Comparison of ENCODE assay signal across 1 cellular context in genomic region chr16:16189842-16190241, GRCh38.
TF ChIP-seq lines count a peak whose summit lies in the region.

No MANE protein-coding gene starts in this region.

TF ChIP-seq in K562, 482 proteins besides CTCF, POLR2A, EP300 and RAD21:
- no peak for TF ChIP-seq ZNF518B (CRISPR knock-in tag; IDR thresholded peaks at IDR 0.05)
- TF ChIP-seq ATF3 (IDR thresholded peaks at IDR 0.05), result peak; percentile 94
- TF ChIP-seq ATF3 (CRISPR knock-in tag; conservative IDR thresholded peaks at IDR 0.05), result no peak
- TF ChIP-seq MXI1 (IDR thresholded peaks at IDR 0.05; ENCODE audit: low read depth, low read length), result no peak
- TF ChIP-seq TFAM (CRISPR knock-in tag; conservative IDR thresholded peaks at IDR 0.05), result no peak
- TF ChIP-seq ZNF354B (CRISPR knock-in tag; IDR thresholded peaks at IDR 0.05), result no peak
- TF ChIP-seq SMC3 (conservative IDR thresholded peaks at IDR 0.05; ENCODE audit: insufficient read depth, low read depth, low read length), result no peak
- TF ChIP-seq DPF2 (IDR thresholded peaks at IDR 0.05), result 0 out of 2 replicates have a peak, but pooled peaks have one; percentile 28
- peak; percentile 93 for TF ChIP-seq ATF7 (IDR thresholded peaks at IDR 0.05)
- TF ChIP-seq NUFIP1 (IDR thresholded peaks at IDR 0.05; ENCODE audit: partially characterized antibody), result no peak
- TF ChIP-seq CBX1 (IDR thresholded peaks at IDR 0.05; ENCODE audit: low read depth), result no peak
- TF ChIP-seq KLF16 (IDR thresholded peaks at IDR 0.05), result 0 out of 2 replicates have a peak, but pooled peaks have one; percentile 16
- no peak for TF ChIP-seq PBX2 (CRISPR knock-in tag; IDR thresholded peaks at IDR 0.05; ENCODE audit: low read depth)
- peak; percentile 90 for TF ChIP-seq PBX2 (tag; conservative IDR thresholded peaks at IDR 0.05; ENCODE audit: low read depth)
- TF ChIP-seq ARID1B (IDR thresholded peaks at IDR 0.05), result peak; percentile 84
- TF ChIP-seq TFAP4 (CRISPR knock-in tag; IDR thresholded peaks at IDR 0.05; ENCODE audit: borderline replicate concordance), result no peak
- TF ChIP-seq CBFA2T3 (IDR thresholded peaks at IDR 0.05), result peak; percentile 82
- peak; percentile 56; the same call in 1 of the 2 replicates for TF ChIP-seq JUND (IDR thresholded peaks at IDR 0.05; ENCODE audit: borderline replicate concordance, low read depth, low read length)
- TF ChIP-seq JUND (tag; IDR thresholded peaks at IDR 0.05; ENCODE audit: borderline replicate concordance, low read depth, low read length), result no peak
- TF ChIP-seq NBN (IDR thresholded peaks at IDR 0.05; ENCODE audit: low read depth), result no peak
- TF ChIP-seq CREM (IDR thresholded peaks at IDR 0.05; ENCODE audit: low read depth), result peak; percentile 70
- TF ChIP-seq MEIS2 (IDR thresholded peaks at IDR 0.05; ENCODE audit: partially characterized antibody), result peak; percentile 91
- TF ChIP-seq ZNF280B (CRISPR knock-in tag; IDR thresholded peaks at IDR 0.05), result no peak
- TF ChIP-seq CBFA2T2 (conservative IDR thresholded peaks at IDR 0.05), result peak; percentile 65
- TF ChIP-seq SUPT5H (IDR thresholded peaks at IDR 0.05), result no peak
- TF ChIP-seq ZBTB7A (IDR thresholded peaks at IDR 0.05; ENCODE audit: borderline replicate concordance, control insufficient read depth, low read depth, low read length), result peak; percentile 48; the same call in 1 of the 2 replicates
- peak; percentile 37; the same call in 1 of the 2 replicates for TF ChIP-seq PML (IDR thresholded peaks at IDR 0.05; ENCODE audit: low read length)
- 0 out of 2 replicates have a peak, but pooled peaks have one; percentile 13 for TF ChIP-seq SMARCA4 (IDR thresholded peaks at IDR 0.05)
- TF ChIP-seq TCF3 (CRISPR knock-in tag; IDR thresholded peaks at IDR 0.05), result peak; percentile 82
- peak; percentile 88 for TF ChIP-seq PKNOX1 (IDR thresholded peaks at IDR 0.05)
- TF ChIP-seq MAFK (IDR thresholded peaks at IDR 0.05; ENCODE audit: low read length), result no peak
- TF ChIP-seq VEZF1 (CRISPR knock-in tag; IDR thresholded peaks at IDR 0.05), result peak; percentile 71
- no peak for TF ChIP-seq ZNF764 (CRISPR knock-in tag; IDR thresholded peaks at IDR 0.05; ENCODE audit: low read depth)
- no peak for TF ChIP-seq SREBF2 (CRISPR knock-in tag; IDR thresholded peaks at IDR 0.05)
- TF ChIP-seq PHB2 (IDR thresholded peaks at IDR 0.05; ENCODE audit: low read depth), result no peak
- no peak for TF ChIP-seq ATF1 (CRISPR knock-in tag; IDR thresholded peaks at IDR 0.05)
- peak; percentile 85 for TF ChIP-seq ATF1 (tag; IDR thresholded peaks at IDR 0.05)
- TF ChIP-seq ZNF134 (CRISPR knock-in tag; conservative IDR thresholded peaks at IDR 0.05), result no peak
- TF ChIP-seq XRCC3 (IDR thresholded peaks at IDR 0.05), result no peak
- TF ChIP-seq NFIC (IDR thresholded peaks at IDR 0.05), result 0 out of 2 replicates have a peak, but pooled peaks have one; percentile 5
- no peak for TF ChIP-seq ZNF175 (CRISPR knock-in tag; IDR thresholded peaks at IDR 0.05; ENCODE audit: low read depth)
- no peak for TF ChIP-seq PRPF4 (IDR thresholded peaks at IDR 0.05; ENCODE audit: insufficient read depth, low read depth, low read length, poor library complexity, severe bottlenecking)
- TF ChIP-seq YBX1 (IDR thresholded peaks at IDR 0.05), result no peak
- no peak for TF ChIP-seq PREB (CRISPR knock-in tag; IDR thresholded peaks at IDR 0.05)
- peak; percentile 69; the same call in 1 of the 2 replicates for TF ChIP-seq POLR2AphosphoS5 (IDR thresholded peaks at IDR 0.05; ENCODE audit: control insufficient read depth, insufficient read depth, low read depth, low read length)
- no peak for TF ChIP-seq PHB (CRISPR knock-in tag; IDR thresholded peaks at IDR 0.05)
- peak; percentile 87 for TF ChIP-seq EGR1 (conservative IDR thresholded peaks at IDR 0.05)
- no peak for TF ChIP-seq TAF15 (IDR thresholded peaks at IDR 0.05; ENCODE audit: low read depth, low read length)
- TF ChIP-seq HCFC1 (IDR thresholded peaks at IDR 0.05; ENCODE audit: low read depth, low read length), result no peak
- TF ChIP-seq TEAD4 (IDR thresholded peaks at IDR 0.05; ENCODE audit: low read length), result peak; percentile 66
- no peak for TF ChIP-seq TEAD4 (CRISPR knock-in tag; IDR thresholded peaks at IDR 0.05; ENCODE audit: borderline replicate concordance)
- TF ChIP-seq TAL1 (IDR thresholded peaks at IDR 0.05), result peak; percentile 59; the same call in 1 of the 2 replicates
- TF ChIP-seq SPI1 (IDR thresholded peaks at IDR 0.05; ENCODE audit: borderline replicate concordance, low read depth, low read length), result no peak
TF ChIP-seq in K562: peak in this region for 23.
